12 cellular contexts compared by ENCODE assay signal in the genomic region with DNA sequence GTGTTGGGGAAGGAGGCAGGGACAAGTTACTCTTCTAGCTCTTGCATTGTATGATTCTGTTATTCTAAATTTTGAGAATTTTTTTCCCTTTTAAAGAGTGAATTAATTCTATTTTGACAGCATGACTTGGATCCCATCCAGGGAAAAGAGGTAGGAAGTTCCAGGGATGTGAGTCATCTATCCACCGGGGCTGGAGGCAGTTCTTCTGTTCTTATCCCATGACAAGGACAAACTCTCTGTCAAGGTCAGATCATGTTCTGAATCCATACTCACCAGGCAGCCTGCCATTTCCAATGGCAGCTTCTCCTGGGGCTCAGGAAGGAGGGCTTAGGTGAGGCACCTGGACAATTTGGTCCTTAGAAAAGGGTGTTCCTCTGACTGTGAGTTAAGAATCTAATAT.
A peak's percentile ranks its signal among the peaks of the same experiment; 100 is the strongest.
DNase-seq lines count a peak whose midpoint lies in the region; ATAC-seq and TF ChIP-seq lines count a peak whose summit lies in the region.
"Had no signal": no experiment of that assay in that cellular context is flagged by ENCODE, and none has a peak within 500 bp of the region (broad histone marks: within the 10 kb centered on the region; RNA-seq: fewer than 3 reads in every experiment).

No MANE protein-coding gene starts in this region.

- no peak overlapping the region for H3K9ac ChIP-seq in fibroblast of lung (ENCODE audit: insufficient read depth, low read length)

- H3K9me3 ChIP-seq in PC-9 (ENCODE audit: insufficient read depth, low read depth) (no peaks in the 10 kb centered on the region), fibroblast of lung (ENCODE audit: control insufficient read depth, insufficient read depth, low read depth, low read length) (no peaks in the 10 kb centered on the region), osteoblast (ENCODE audit: low read depth, low read length) (no peaks in the 10 kb centered on the region), ascending aorta (peaks cover 0 to under 1% of the 10 kb centered on the region in 2 donors)
- H3K9me3 ChIP-seq: testis had no signal

- H4K20me1 ChIP-seq in PC-9 (ENCODE audit: insufficient read depth) (no peaks in the 10 kb centered on the region), fibroblast of lung (ENCODE audit: control insufficient read depth, extremely low read depth, insufficient read depth, low read length) (no peaks in the 10 kb centered on the region), osteoblast (ENCODE audit: insufficient read depth, low read length) (no peaks in the 10 kb centered on the region)

- no TSS peak for BruUV-seq in PC-9 (replicated peaks; lab: Mats Ljungman, UMichigan)

- no peaks in the 10 kb centered on the region for H3K36me3 ChIP-seq in PC-9 (ENCODE audit: low read depth)
- H3K36me3 ChIP-seq in fibroblast of lung (ENCODE audit: control insufficient read depth, insufficient read depth, low read length): no peaks in the 10 kb centered on the region
- H3K36me3 ChIP-seq in osteoblast (ENCODE audit: insufficient read depth, low read length): no peaks in the 10 kb centered on the region
- no peaks in the 10 kb centered on the region for H3K36me3 ChIP-seq in ascending aorta

- H3K4me2 ChIP-seq in PC-9 (no peak overlapping the region), fibroblast of lung (ENCODE audit: extremely low read depth, insufficient read depth, low read length) (no peak overlapping the region), osteoblast (ENCODE audit: insufficient read depth, low read length) (no peak overlapping the region)

- H3K27ac ChIP-seq in PC-9 (no peak overlapping the region), fibroblast of lung (ENCODE audit: insufficient read depth, low read length) (no peak overlapping the region), osteoblast (ENCODE audit: low read depth, low read length) (peak overlapping the region; percentile 8), ascending aorta (no peak overlapping the region)
- H3K27ac ChIP-seq: testis had no signal

- H2AFZ ChIP-seq in PC-9 (no peak overlapping the region), fibroblast of lung (ENCODE audit: low read length) (no peak overlapping the region), osteoblast (ENCODE audit: low read length) (no peak overlapping the region)

- CTCF ChIA-PET in PC-9 (lab: Charles Lee): interaction anchor here (0.5 kb wide), 1 partner anchor 546 kb away, joined by 6 read pairs; no protein-coding TSS in a partner anchor

- POLR2A ChIA-PET in PC-9 (lab: Charles Lee; ENCODE audit: unreplicated experiment): no interaction called here

- TF ChIP-seq CTCF in PC-9 (conservative IDR thresholded peaks at IDR 0.05) (no peak), fibroblast of lung (conservative IDR thresholded peaks at IDR 0.05 in 1 of 2, IDR thresholded peaks at IDR 0.05 in 1 of 2; ENCODE audit: low read depth in 1 of 2, low read length in 2 of 2) (no peak), osteoblast (IDR thresholded peaks at IDR 0.05; ENCODE audit: extremely low read depth, low read depth, low read length) (no peak), ascending aorta (IDR thresholded peaks at IDR 0.05) (no peak)

- H3K27me3 ChIP-seq in PC-9 (ENCODE audit: insufficient read depth, low read depth): no peaks in the 10 kb centered on the region
- H3K27me3 ChIP-seq in fibroblast of lung (ENCODE audit: control insufficient read depth, insufficient read depth, low read length): no peaks in the 10 kb centered on the region
- H3K27me3 ChIP-seq in osteoblast (ENCODE audit: insufficient read depth, low read length): no peaks in the 10 kb centered on the region
- H3K27me3 ChIP-seq in ascending aorta: no peaks in the 10 kb centered on the region
- H3K27me3 ChIP-seq: testis had no signal

- H3K4me1 ChIP-seq in PC-9 (replicated peaks; ENCODE audit: insufficient read depth) (no peaks in the 10 kb centered on the region), fibroblast of lung (ENCODE audit: control insufficient read depth, extremely low read depth, insufficient read depth, low read length) (no peaks in the 10 kb centered on the region), osteoblast (ENCODE audit: insufficient read depth, low read length) (peaks cover 28% of the 10 kb centered on the region), ascending aorta (no peaks in the 10 kb centered on the region)
- H3K4me1 ChIP-seq: testis had no signal

- H3K4me3 ChIP-seq in PC-9: no peak overlapping the region
- H3K4me3 ChIP-seq in fibroblast of lung (replicated peaks in 1 of 4; ENCODE audit: control extremely low read depth in 1 of 4, insufficient read depth in 1 of 4, low read depth in 3 of 4, low read length in 4 of 4): no peak overlapping the region
- H3K4me3 ChIP-seq in osteoblast (ENCODE audit: insufficient read depth, low read length): no peak overlapping the region
- H3K4me3 ChIP-seq in ascending aorta: no peak overlapping the region
- H3K4me3 ChIP-seq: testis had no signal

- no peaks in the 10 kb centered on the region for H3F3A ChIP-seq in PC-9 (ENCODE audit: insufficient read depth, low read depth)

- intact Hi-C loops in PC-9 (cut with micrococcal nuclease; ENCODE audit: unreplicated experiment): no loop called here
- intact Hi-C loops in ascending aorta (cut with DNase I): no loop called here

- no peaks in the 10 kb centered on the region for H3K9me2 ChIP-seq in PC-9 (ENCODE audit: insufficient read depth)

- no peaks in the 10 kb centered on the region for H3K79me2 ChIP-seq in PC-9 (ENCODE audit: low read depth)
- no peaks in the 10 kb centered on the region for H3K79me2 ChIP-seq in fibroblast of lung (ENCODE audit: control insufficient read depth, insufficient read depth, low read length)
- no peaks in the 10 kb centered on the region for H3K79me2 ChIP-seq in osteoblast (ENCODE audit: insufficient read depth, low read length)

- DNase-seq in DMS 273 treated with DMSO at 0.1 percent for 48 hours (lab: John Stamatoyannopoulos, UW) (peak; percentile 19), PC-9 (peak; percentile 18 to 37), fibroblast of lung (ENCODE audit: low read depth in 2 of 2) (peak; percentile 10 to 80), osteoblast (ENCODE audit: insufficient read length, low spot score, missing footprints) (no peak), NCI-H1105 (lab: John Stamatoyannopoulos, UW) (no peak), ascending aorta (ENCODE audit: low spot score in 2 of 2) (no peak)
- no peak for DNase-seq in activated CD8-positive, alpha-beta memory T cell treated with anti-CD3 and anti-CD28 coated beads for 24 hours
- DNase-seq: naive thymus-derived CD8-positive, alpha-beta T cell; NCI-H510A; stimulated activated CD4-positive, alpha-beta T cell treated with anti-CD3 and anti-CD28 coated beads, Interleukin-4, amount 100 ng/mL, for 24 hours had no signal

- ATAC-seq in HG02884 (IDR thresholded peaks at IDR 0.05; ENCODE audit: unreplicated experiment): no peak
- ATAC-seq: naive thymus-derived CD8-positive, alpha-beta T cell had no signal

Comparison
In these comparisons a context has a peak if more than half of its experiments do, and no peak if none do; other contexts are left out.
1. DNase-seq: peak in DMS 273 treated with DMSO at 0.1 percent for 48 hours (single experiment), PC-9 (2 of 2) and fibroblast of lung (2 of 2); none in osteoblast (single experiment), NCI-H1105 (single experiment), activated CD8-positive, alpha-beta memory T cell treated with anti-CD3 and anti-CD28 coated beads for 24 hours (single experiment) and ascending aorta (0 of 2).